In genomic region chr7:151229249-151229648, GRCh38 we compare ENCODE assay signal across 38 cellular contexts. TPM values are rescaled to one million over a fixed set of nuclear protein-coding genes. Genes with fewer than 3 reads are reported as not detected.
"Had no signal": no experiment of that assay in that cellular context is flagged by ENCODE, and none has a peak within 500 bp of the region (broad histone marks: within the 10 kb centered on the region; RNA-seq: fewer than 3 reads in every experiment).

No MANE protein-coding gene starts in this region.

- H3K27me3 ChIP-seq: adrenal gland, body of pancreas, esophagus muscularis mucosa, foreskin keratinocyte, gastrocnemius medialis had no signal

- H3K27ac ChIP-seq: adrenal gland, body of pancreas, coronary artery, esophagus muscularis mucosa, foreskin keratinocyte, gastrocnemius medialis had no signal

- H3K4me1 ChIP-seq: foreskin keratinocyte had no signal

- H3K9me3 Mint-ChIP-seq: activated CD4-positive, alpha-beta memory T cell treated with anti-CD3 and anti-CD28 coated beads for 36 hours; activated CD4-positive, alpha-beta T cell treated with anti-CD3 and anti-CD28 coated beads, Interleukin-2, amount 10 ng/mL, durations not matched to agents 24 days and 14 days; activated naive CD4-positive, alpha-beta T cell treated with anti-CD3 and anti-CD28 coated beads for 36 hours; activated naive CD4-positive, alpha-beta T cell treated with anti-CD3 and anti-CD28 coated beads, Interleukin-2, amount 50 U/mL, for 24 hours; activated naive CD8-positive, alpha-beta T cell treated with anti-CD3 and anti-CD28 coated beads for 36 hours; activated naive CD8-positive, alpha-beta T cell treated with anti-CD3 and anti-CD28 coated beads, Interleukin-2, amount 50 U/mL, for 24 hours; activated T-helper 1 cell treated with anti-CD3 and anti-CD28 coated beads, Interleukin-12 subunit alpha, Interleukin-12 subunit beta, Interleukin-2, Interleukin-4 antibody, amounts not matched to agents 30 ng/mL and 10 ng/mL and 1 ng/mL, durations not matched to agents 14 hours and 24 hours and 36 hours; activated T-helper 2 cell treated with anti-CD3 and anti-CD28 coated beads, Interferon-gamma antibody, Interleukin-2, Interleukin-4, amounts not matched to agents 10 μg/mL and 5 μg/mL and 100 μg/mL, durations not matched to agents 14 hours and 24 hours and 36 hours; dendritic cell treated with granulocyte-macrophage colony-stimulating factor and Interleukin-4, amounts not matched to agents 40 ng/mL and 50 ng/mL, for 4 days; effector memory CD8-positive, alpha-beta T cell; T-cell; T-helper 1 cell treated with Interleukin-12 subunit alpha and Interleukin-12 subunit beta and Interleukin-4 antibody, amounts not matched to agents 30 μg/mL and 1 μg/mL, for 36 hours; T-helper 2 cell treated with Interferon-gamma antibody and Interleukin-4, amounts not matched to agents 5 μg/mL and 100 μg/mL, for 36 hours had no signal

- H3K27ac Mint-ChIP-seq: activated CD4-positive, alpha-beta memory T cell treated with anti-CD3 and anti-CD28 coated beads for 36 hours; activated CD4-positive, alpha-beta T cell treated with anti-CD3 and anti-CD28 coated beads for 36 hours; activated CD4-positive, alpha-beta T cell treated with anti-CD3 and anti-CD28 coated beads, Interleukin-2, amount 10 ng/mL, durations not matched to agents 24 days and 14 days; activated CD8-positive, alpha-beta memory T cell treated with anti-CD3 and anti-CD28 coated beads, Interleukin-2, amount 10 ng/mL, durations not matched to agents 7 days and 5 days; activated CD8-positive, alpha-beta T cell treated with anti-CD3 and anti-CD28 coated beads, Interleukin-2, amount 10 ng/mL, durations not matched to agents 7 days and 5 days; activated naive CD4-positive, alpha-beta T cell treated with anti-CD3 and anti-CD28 coated beads for 36 hours; activated naive CD4-positive, alpha-beta T cell treated with anti-CD3 and anti-CD28 coated beads, Interleukin-2, amount 50 U/mL, for 24 hours; activated naive CD8-positive, alpha-beta T cell treated with anti-CD3 and anti-CD28 coated beads for 36 hours; activated naive CD8-positive, alpha-beta T cell treated with anti-CD3 and anti-CD28 coated beads, Interleukin-2, amount 50 U/mL, for 24 hours; activated T-helper 1 cell treated with anti-CD3 and anti-CD28 coated beads, Interleukin-12 subunit alpha, Interleukin-12 subunit beta, Interleukin-2, Interleukin-4 antibody, amounts not matched to agents 30 ng/mL and 10 ng/mL and 1 ng/mL, durations not matched to agents 14 hours and 24 hours and 36 hours; activated T-helper 2 cell treated with anti-CD3 and anti-CD28 coated beads, Interferon-gamma antibody, Interleukin-2, Interleukin-4, amounts not matched to agents 10 μg/mL and 5 μg/mL and 100 μg/mL, durations not matched to agents 14 hours and 24 hours and 36 hours; dendritic cell treated with granulocyte-macrophage colony-stimulating factor and Interleukin-4, amounts not matched to agents 40 ng/mL and 50 ng/mL, for 4 days; effector memory CD8-positive, alpha-beta T cell; T-cell; T-helper 1 cell treated with Interleukin-12 subunit alpha and Interleukin-12 subunit beta and Interleukin-4 antibody, amounts not matched to agents 30 μg/mL and 1 μg/mL, for 36 hours; T-helper 2 cell treated with Interferon-gamma antibody and Interleukin-4, amounts not matched to agents 5 μg/mL and 100 μg/mL, for 36 hours had no signal

- ATAC-seq: activated CD4-positive, alpha-beta T cell treated with anti-CD3 and anti-CD28 coated beads for 36 hours; activated CD8-positive, alpha-beta memory T cell treated with anti-CD3 and anti-CD28 coated beads, Interleukin-2, amount 10 ng/mL, durations not matched to agents 7 days and 5 days; activated CD8-positive, alpha-beta T cell treated with anti-CD3 and anti-CD28 coated beads, Interleukin-2, amount 10 ng/mL, durations not matched to agents 7 days and 5 days; activated naive CD8-positive, alpha-beta T cell treated with anti-CD3 and anti-CD28 coated beads, Interleukin-2, amount 50 U/mL, for 24 hours; body of pancreas; effector memory CD8-positive, alpha-beta T cell; foreskin keratinocyte; gastrocnemius medialis; T-cell had no signal

- H3K27me3 Mint-ChIP-seq: activated CD4-positive, alpha-beta memory T cell treated with anti-CD3 and anti-CD28 coated beads for 36 hours; activated CD4-positive, alpha-beta T cell treated with anti-CD3 and anti-CD28 coated beads for 36 hours; activated CD8-positive, alpha-beta memory T cell treated with anti-CD3 and anti-CD28 coated beads, Interleukin-2, amount 10 ng/mL, durations not matched to agents 7 days and 5 days; activated naive CD4-positive, alpha-beta T cell treated with anti-CD3 and anti-CD28 coated beads, Interleukin-2, amount 50 U/mL, for 24 hours; activated naive CD8-positive, alpha-beta T cell treated with anti-CD3 and anti-CD28 coated beads for 36 hours; activated naive CD8-positive, alpha-beta T cell treated with anti-CD3 and anti-CD28 coated beads, Interleukin-2, amount 50 U/mL, for 24 hours; effector memory CD8-positive, alpha-beta T cell; T-cell had no signal

- DNase-seq: activated CD4-positive, alpha-beta memory T cell treated with anti-CD3 and anti-CD28 coated beads for 36 hours; activated CD4-positive, alpha-beta T cell treated with anti-CD3 and anti-CD28 coated beads for 36 hours; activated CD4-positive, alpha-beta T cell treated with anti-CD3 and anti-CD28 coated beads, Interleukin-2, amount 10 ng/mL, durations not matched to agents 24 days and 14 days; activated CD4-positive, CD25-positive, alpha-beta regulatory T cell; activated CD4-positive, CD25-positive, alpha-beta regulatory T cell treated with anti-CD3 and anti-CD28 coated beads, Interleukin-2, amount 50 U/mL, for 72 hours; activated CD8-positive, alpha-beta memory T cell treated with anti-CD3 and anti-CD28 coated beads, Interleukin-2, amount 10 ng/mL, durations not matched to agents 7 days and 5 days; activated CD8-positive, alpha-beta memory T cell treated with anti-CD3 and anti-CD28 coated beads, Interleukin-2, amount 50 U/mL, for 4 hours; activated CD8-positive, alpha-beta T cell treated with anti-CD3 and anti-CD28 coated beads, Interleukin-2, amount 10 ng/mL, durations not matched to agents 7 days and 5 days; activated effector memory CD4-positive, alpha-beta T cell treated with anti-CD3 and anti-CD28 coated beads, Interleukin-2, amount 50 U/mL, for 16 hours; activated naive CD4-positive, alpha-beta T cell treated with anti-CD3 and anti-CD28 coated beads for 36 hours; activated naive CD8-positive, alpha-beta T cell treated with anti-CD3 and anti-CD28 coated beads for 36 hours; activated naive CD8-positive, alpha-beta T cell treated with anti-CD3 and anti-CD28 coated beads, Interleukin-2, amount 50 U/mL, for 24 hours; activated T-cell treated with anti-CD3 and anti-CD28 coated beads, Interleukin-2, amount 50 U/mL, for 1 hour; activated T-cell treated with anti-CD3 and anti-CD28 coated beads, Interleukin-2, amount 50 U/mL, for 48 hours; adrenal gland; amygdala; aorta; body of pancreas; central memory CD4-positive, alpha-beta T cell; cerebellar nuclear complex; effector CD4-positive, alpha-beta T cell; effector memory CD8-positive, alpha-beta T cell; erythroblast; foreskin keratinocyte; gastrocnemius medialis; glutamatergic neuron; SW 1271; T-cell; T1000 had no signal

- H3K4me3 Mint-ChIP-seq: activated CD4-positive, alpha-beta memory T cell treated with anti-CD3 and anti-CD28 coated beads for 36 hours; activated CD4-positive, alpha-beta T cell treated with anti-CD3 and anti-CD28 coated beads for 36 hours; activated CD4-positive, alpha-beta T cell treated with anti-CD3 and anti-CD28 coated beads, Interleukin-2, amount 10 ng/mL, durations not matched to agents 24 days and 14 days; activated CD8-positive, alpha-beta memory T cell treated with anti-CD3 and anti-CD28 coated beads, Interleukin-2, amount 10 ng/mL, durations not matched to agents 7 days and 5 days; activated CD8-positive, alpha-beta T cell treated with anti-CD3 and anti-CD28 coated beads, Interleukin-2, amount 10 ng/mL, durations not matched to agents 7 days and 5 days; activated naive CD4-positive, alpha-beta T cell treated with anti-CD3 and anti-CD28 coated beads for 36 hours; activated naive CD4-positive, alpha-beta T cell treated with anti-CD3 and anti-CD28 coated beads, Interleukin-2, amount 50 U/mL, for 24 hours; activated naive CD8-positive, alpha-beta T cell treated with anti-CD3 and anti-CD28 coated beads for 36 hours; activated naive CD8-positive, alpha-beta T cell treated with anti-CD3 and anti-CD28 coated beads, Interleukin-2, amount 50 U/mL, for 24 hours; dendritic cell treated with granulocyte-macrophage colony-stimulating factor and Interleukin-4, amounts not matched to agents 40 ng/mL and 50 ng/mL, for 4 days; effector memory CD8-positive, alpha-beta T cell; T-helper 1 cell treated with Interleukin-12 subunit alpha and Interleukin-12 subunit beta and Interleukin-4 antibody, amounts not matched to agents 30 μg/mL and 1 μg/mL, for 36 hours; T-helper 2 cell treated with Interferon-gamma antibody and Interleukin-4, amounts not matched to agents 5 μg/mL and 100 μg/mL, for 36 hours had no signal

- H3K4me3 ChIP-seq: adrenal gland, body of pancreas, coronary artery, esophagus muscularis mucosa, gastrocnemius medialis had no signal

- H3K9me3 ChIP-seq: adrenal gland, body of pancreas, esophagus muscularis mucosa, gastrocnemius medialis had no signal

RNA-seq across cellular contexts. Expression of gene H2BK1, which starts 19.0 kb away (rescaled TPM):
- total RNA-seq: activated CD4-positive, alpha-beta memory T cell treated with anti-CD3 and anti-CD28 coated beads for 36 hours; activated CD4-positive, alpha-beta T cell treated with anti-CD3 and anti-CD28 coated beads for 36 hours; activated CD4-positive, alpha-beta T cell treated with anti-CD3 and anti-CD28 coated beads, Interleukin-2, amount 10 ng/mL, durations not matched to agents 24 days and 14 days; activated CD8-positive, alpha-beta memory T cell treated with anti-CD3 and anti-CD28 coated beads for 36 hours; activated CD8-positive, alpha-beta memory T cell treated with anti-CD3 and anti-CD28 coated beads, Interleukin-2, amount 10 ng/mL, durations not matched to agents 7 days and 5 days; activated naive CD4-positive, alpha-beta T cell treated with anti-CD3 and anti-CD28 coated beads for 36 hours; activated naive CD8-positive, alpha-beta T cell treated with anti-CD3 and anti-CD28 coated beads for 36 hours; activated T-helper 1 cell treated with anti-CD3 and anti-CD28 coated beads, Interleukin-12 subunit alpha, Interleukin-12 subunit beta, Interleukin-2, Interleukin-4 antibody, amounts not matched to agents 30 ng/mL and 10 ng/mL and 1 ng/mL, durations not matched to agents 14 hours and 24 hours and 36 hours; activated T-helper 2 cell treated with anti-CD3 and anti-CD28 coated beads, Interferon-gamma antibody, Interleukin-2, Interleukin-4, amounts not matched to agents 10 μg/mL and 5 μg/mL and 100 μg/mL, durations not matched to agents 14 hours and 24 hours and 36 hours; adrenal gland; body of pancreas; esophagus muscularis mucosa; foreskin keratinocyte; gastrocnemius medialis had no signal
- polyA plus RNA-seq: adrenal gland, aorta, foreskin keratinocyte had no signal

RNA-seq across cellular contexts. Expression of gene ASB10, which starts 42.2 kb away (rescaled TPM):
- total RNA-seq: activated CD4-positive, alpha-beta memory T cell treated with anti-CD3 and anti-CD28 coated beads for 36 hours; activated CD4-positive, alpha-beta T cell treated with anti-CD3 and anti-CD28 coated beads for 36 hours; activated CD4-positive, alpha-beta T cell treated with anti-CD3 and anti-CD28 coated beads, Interleukin-2, amount 10 ng/mL, durations not matched to agents 24 days and 14 days; activated CD8-positive, alpha-beta memory T cell treated with anti-CD3 and anti-CD28 coated beads for 36 hours; activated CD8-positive, alpha-beta memory T cell treated with anti-CD3 and anti-CD28 coated beads, Interleukin-2, amount 10 ng/mL, durations not matched to agents 7 days and 5 days; activated CD8-positive, alpha-beta T cell treated with anti-CD3 and anti-CD28 coated beads, Interleukin-2, amount 10 ng/mL, durations not matched to agents 7 days and 5 days; activated naive CD4-positive, alpha-beta T cell treated with anti-CD3 and anti-CD28 coated beads for 36 hours; activated naive CD8-positive, alpha-beta T cell treated with anti-CD3 and anti-CD28 coated beads for 36 hours; activated T-helper 1 cell treated with anti-CD3 and anti-CD28 coated beads, Interleukin-12 subunit alpha, Interleukin-12 subunit beta, Interleukin-2, Interleukin-4 antibody, amounts not matched to agents 30 ng/mL and 10 ng/mL and 1 ng/mL, durations not matched to agents 14 hours and 24 hours and 36 hours; activated T-helper 2 cell treated with anti-CD3 and anti-CD28 coated beads, Interferon-gamma antibody, Interleukin-2, Interleukin-4, amounts not matched to agents 10 μg/mL and 5 μg/mL and 100 μg/mL, durations not matched to agents 14 hours and 24 hours and 36 hours; adrenal gland; aorta; body of pancreas; esophagus muscularis mucosa; foreskin keratinocyte; T-cell had no signal
- polyA plus RNA-seq: adrenal gland, aorta, foreskin keratinocyte had no signal
